16 cellular contexts compared by ENCODE assay signal in genomic region chr10:53006663-53007610, GRCh38.
"Had no signal": no experiment of that assay in that cellular context is flagged by ENCODE, and none has a peak within 500 bp of the region (broad histone marks: within the 10 kb centered on the region; RNA-seq: fewer than 3 reads in every experiment).

No MANE protein-coding gene starts in this region.

- DNase-seq: activated CD4-positive, alpha-beta T cell treated with anti-CD3 and anti-CD28 coated beads for 36 hours; activated CD8-positive, alpha-beta memory T cell treated with anti-CD3 and anti-CD28 coated beads, Interleukin-2, amount 50 U/mL, for 4 hours; activated CD8-positive, alpha-beta T cell treated with anti-CD3 and anti-CD28 coated beads for 36 hours; activated naive CD8-positive, alpha-beta T cell treated with anti-CD3 and anti-CD28 coated beads, Interleukin-2, amount 10 ng/mL, durations not matched to agents 7 days and 5 days; activated T-cell treated with anti-CD3 and anti-CD28 coated beads, Interleukin-2, amount 50 U/mL, for 72 hours; anterior cingulate cortex; cerebellar nuclear complex; hippocampal formation; lower lobe of right lung; midbrain; naive B cell; nucleus accumbens; stimulated activated CD4-positive, alpha-beta T cell treated with anti-CD3 and anti-CD28 coated beads, Interleukin-4, amount 100 ng/mL, for 4 hours; tibial artery had no signal

- H3K4me3 ChIP-seq: lower lobe of right lung, tibial artery, vagina had no signal

- H3K27ac ChIP-seq: lower lobe of right lung, tibial artery, vagina, VCaP had no signal

- H3K27me3 ChIP-seq: tibial artery, vagina had no signal

- H3K9me3 ChIP-seq: lower lobe of right lung, tibial artery, vagina had no signal

- H3K36me3 ChIP-seq: lower lobe of right lung, tibial artery, vagina had no signal

- H3K4me1 ChIP-seq: lower lobe of right lung, tibial artery, vagina had no signal

- ATAC-seq: activated CD4-positive, alpha-beta T cell treated with anti-CD3 and anti-CD28 coated beads for 36 hours; activated CD8-positive, alpha-beta T cell treated with anti-CD3 and anti-CD28 coated beads for 36 hours; activated T-cell treated with anti-CD3 and anti-CD28 coated beads, Interleukin-2, amount 50 U/mL, for 72 hours; lower lobe of right lung had no signal
